In genomic region chr5:172479034-172479783, GRCh38 we compare ENCODE assay signal across 8 cellular contexts. TPM values are rescaled to one million over a fixed set of nuclear protein-coding genes. Genes with fewer than 3 reads are reported as not detected.
A peak's percentile ranks its signal among the peaks of the same experiment; 100 is the strongest.
DNase-seq lines count a peak whose midpoint lies in the region; ATAC-seq and TF ChIP-seq lines count a peak whose summit lies in the region.

No MANE protein-coding gene starts in this region.

- H3K27ac Mint-ChIP-seq in activated CD4-positive, alpha-beta memory T cell treated with anti-CD3 and anti-CD28 coated beads, Interleukin-2, amount 10 ng/mL, durations not matched to agents 7 days and 5 days: no peak overlapping the region
- H3K27ac Mint-ChIP-seq in endodermal cell: no peak overlapping the region

- no peak overlapping the region for H3K27ac ChIP-seq in 22Rv1
- H3K27ac ChIP-seq in endodermal cell (ENCODE audit: low read depth, low read length): no peak overlapping the region
- no peak overlapping the region for H3K27ac ChIP-seq in lung (ENCODE audit: low read depth in 1 of 2, low read length in 1 of 2)

- WGBS in endodermal cell (ENCODE audit: insufficient coverage in 1 of 2, insufficient read length in 1 of 2), 2 experiments: 24 to 54% methylated on average over 12 to 21 of the region's 21 CpGs
- WGBS in lung, 2 donors: 52 to 54% methylated on average over 21 of the region's 21 CpGs

- no peak overlapping the region for H3K4me3 Mint-ChIP-seq in activated CD4-positive, alpha-beta memory T cell treated with anti-CD3 and anti-CD28 coated beads, Interleukin-2, amount 10 ng/mL, durations not matched to agents 7 days and 5 days
- H3K4me3 Mint-ChIP-seq in endodermal cell: no peak overlapping the region

- ATAC-seq in HG03442 (IDR thresholded peaks at IDR 0.05; ENCODE audit: unreplicated experiment) (peak; percentile 63), lung (ENCODE audit: insufficient read depth, low FRiP score) (peak; percentile 94)

- H3K9me3 Mint-ChIP-seq in activated CD4-positive, alpha-beta memory T cell treated with anti-CD3 and anti-CD28 coated beads, Interleukin-2, amount 10 ng/mL, durations not matched to agents 7 days and 5 days: peaks cover under 1% of the 10 kb centered on the region
- no peaks in the 10 kb centered on the region for H3K9me3 Mint-ChIP-seq in endodermal cell

- H3K9ac ChIP-seq in endodermal cell (ENCODE audit: extremely low read depth, low read length, poor library complexity, severe bottlenecking): no peak overlapping the region

- peaks cover 4% of the 10 kb centered on the region for H3K27me3 Mint-ChIP-seq in activated CD4-positive, alpha-beta memory T cell treated with anti-CD3 and anti-CD28 coated beads, Interleukin-2, amount 10 ng/mL, durations not matched to agents 7 days and 5 days
- H3K27me3 Mint-ChIP-seq in endodermal cell (ENCODE audit: insufficient read depth): peaks cover 5% of the 10 kb centered on the region

- no peak overlapping the region for H3K4me3 ChIP-seq in endodermal cell (ENCODE audit: low read length)
- no peak overlapping the region for H3K4me3 ChIP-seq in lung

- TF ChIP-seq CTCF in 22Rv1 (IDR thresholded peaks at IDR 0.05): peak; percentile 87
- TF ChIP-seq CTCF in GM12874 (IDR thresholded peaks at IDR 0.05; ENCODE audit: insufficient read depth, low read depth, low read length): peak; percentile 62
- peak; percentile 95 for TF ChIP-seq CTCF in endodermal cell (conservative IDR thresholded peaks at IDR 0.05)
- TF ChIP-seq CTCF in lung (IDR thresholded peaks at IDR 0.05; ENCODE audit: control extremely low read depth, extremely low read depth): peak; percentile 94

- no peaks in the 10 kb centered on the region for H3K36me3 ChIP-seq in endodermal cell (ENCODE audit: control insufficient read depth, insufficient read depth, low read length)
- no peaks in the 10 kb centered on the region for H3K36me3 ChIP-seq in lung (ENCODE audit: control insufficient read depth in 2 of 2, insufficient read depth in 2 of 2, low read length in 2 of 2)

- CTCF ChIA-PET in activated CD4-positive, alpha-beta memory T cell treated with anti-CD3 and anti-CD28 coated beads, Interleukin-2, amount 10 ng/mL, durations not matched to agents 7 days and 5 days (lab: Charles Lee): interaction anchor here (0.7 to 3.8 kb wide), 4 partner anchors 187 to 219 kb away, joined by 3 to 19 read pairs (median 5); no protein-coding TSS in a partner anchor

- no peaks in the 10 kb centered on the region for H3K4me1 Mint-ChIP-seq in activated CD4-positive, alpha-beta memory T cell treated with anti-CD3 and anti-CD28 coated beads, Interleukin-2, amount 10 ng/mL, durations not matched to agents 7 days and 5 days
- no peaks in the 10 kb centered on the region for H3K4me1 Mint-ChIP-seq in endodermal cell

- H3K9me3 ChIP-seq in endodermal cell (ENCODE audit: control insufficient read depth, low read length) (peaks cover 3% of the 10 kb centered on the region), lung (ENCODE audit: control insufficient read depth in 2 of 2, insufficient read depth in 1 of 2, low read length in 1 of 2) (no peaks in the 10 kb centered on the region)

- H3K4me1 ChIP-seq in endodermal cell (ENCODE audit: control insufficient read depth, insufficient read depth, low read length) (no peaks in the 10 kb centered on the region), lung (ENCODE audit: control insufficient read depth in 2 of 2, insufficient read depth in 2 of 2, low read length in 2 of 2) (no peaks in the 10 kb centered on the region)

- H3K36me3 Mint-ChIP-seq in activated CD4-positive, alpha-beta memory T cell treated with anti-CD3 and anti-CD28 coated beads, Interleukin-2, amount 10 ng/mL, durations not matched to agents 7 days and 5 days (ENCODE audit: low read depth): no peaks in the 10 kb centered on the region
- H3K36me3 Mint-ChIP-seq in endodermal cell (ENCODE audit: low read depth): no peaks in the 10 kb centered on the region

- H3K27me3 ChIP-seq in endodermal cell (ENCODE audit: control insufficient read depth, insufficient read depth, low read length, poor library complexity, severe bottlenecking): no peaks in the 10 kb centered on the region
- no peaks in the 10 kb centered on the region for H3K27me3 ChIP-seq in lung (ENCODE audit: control insufficient read depth, insufficient read depth)

- DNase-seq in NCI-H748 (lab: John Stamatoyannopoulos, UW; ENCODE audit: unreplicated experiment): peak; percentile 84
- DNase-seq in activated CD4-positive, alpha-beta memory T cell treated with anti-CD3 and anti-CD28 coated beads, Interleukin-2, amount 10 ng/mL, durations not matched to agents 7 days and 5 days: peak; percentile 61
- DNase-seq in endodermal cell: peak; percentile 94
- DNase-seq in lung (ENCODE audit: low spot score): peak; percentile 79
- peak; percentile 36 to 52 for DNase-seq in stimulated activated CD8-positive, alpha-beta memory T cell treated with anti-CD3 and anti-CD28 coated beads, Interleukin-2, amount 100 ng/mL, for 48 hours (ENCODE audit: low read depth in 2 of 2)

- POLR2A ChIA-PET in activated CD4-positive, alpha-beta memory T cell treated with anti-CD3 and anti-CD28 coated beads, Interleukin-2, amount 10 ng/mL, durations not matched to agents 7 days and 5 days (lab: Charles Lee): interaction anchor here (0.7 kb wide), 1 partner anchor 219 kb away, joined by 3 read pairs; no protein-coding TSS in a partner anchor

RNA-seq across cellular contexts. Expression of gene SH3PXD2B, which starts 24.9 kb away (rescaled TPM):
- under 1 TPM; 0.25 TPM for total RNA-seq in activated CD4-positive, alpha-beta memory T cell treated with anti-CD3 and anti-CD28 coated beads, Interleukin-2, amount 10 ng/mL, durations not matched to agents 7 days and 5 days
- total RNA-seq in endodermal cell (10 to 100 TPM; 62.2 to 74.9 TPM), lung (10 to 100 TPM; 13.0 to 56.0 TPM)
- polyA plus RNA-seq in endodermal cell (2013, experiment 1 of 2): 46.2 TPM
- 45.0 TPM for polyA plus RNA-seq in endodermal cell (2013, experiment 2 of 2)
- polyA plus RNA-seq in lung: 10 to 100 TPM in 1 of 2 donors, 1 to 10 TPM in 1; 8.0 to 29.7 TPM

Comparison
In these comparisons a context has a peak if more than half of its experiments do, and no peak if none do; other contexts are left out.
1. DNase-seq: peak in every context shown above with its lines; median percentile 94 in endodermal cell; 84 in NCI-H748; 79 in lung; 61 in activated CD4-positive, alpha-beta memory T cell treated with anti-CD3 and anti-CD28 coated beads, Interleukin-2, amount 10 ng/mL, durations not matched to agents 7 days and 5 days; 44 in stimulated activated CD8-positive, alpha-beta memory T cell treated with anti-CD3 and anti-CD28 coated beads, Interleukin-2, amount 100 ng/mL, for 48 hours.
2. RNA of gene SH3PXD2B, which starts 24.9 kb away (total RNA-seq): 62.2 to 74.9 TPM in endodermal cell and 13.0 to 56.0 TPM in lung; 0.25 TPM in activated CD4-positive, alpha-beta memory T cell treated with anti-CD3 and anti-CD28 coated beads, Interleukin-2, amount 10 ng/mL, durations not matched to agents 7 days and 5 days; every median in the first group is over 10 times any median in the second.
3. Peak in every context shown above with its lines, with median percentiles within 50 percentile points of each other: CTCF ChIP-seq.